ENCODE assay signal across 31 cellular contexts in the genomic region with DNA sequence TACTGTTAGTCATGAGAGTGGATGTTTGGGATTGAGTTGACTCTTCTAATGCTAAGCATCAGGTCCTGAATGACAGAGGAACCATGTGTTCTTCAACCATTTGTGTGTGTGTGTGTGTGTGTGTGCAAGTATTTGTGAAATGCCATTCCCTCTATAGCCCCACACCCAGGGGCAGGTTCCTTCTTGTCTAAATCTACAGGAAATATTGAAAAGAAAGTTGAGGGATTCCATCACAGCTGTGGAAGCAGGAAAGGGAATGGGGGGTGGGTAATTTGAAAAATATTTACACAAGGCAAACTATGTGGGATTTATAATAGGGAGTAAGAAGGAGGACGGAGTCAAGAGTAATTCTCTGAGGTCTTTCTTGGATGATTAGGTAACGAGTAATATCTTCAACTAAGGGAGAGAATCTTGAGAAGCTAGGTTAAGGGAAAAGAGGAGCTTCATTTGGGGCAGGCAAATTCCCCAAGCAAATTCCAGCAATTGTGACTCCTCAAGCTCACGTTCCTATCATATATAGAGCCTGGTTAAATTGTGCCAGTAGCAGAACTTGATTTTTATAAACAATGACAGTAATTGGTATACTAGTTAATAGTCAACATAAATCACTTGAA.
DNase-seq lines count a peak whose midpoint lies in the region; ATAC-seq and TF ChIP-seq lines count a peak whose summit lies in the region.
"Had no signal": no experiment of that assay in that cellular context is flagged by ENCODE, and none has a peak within 500 bp of the region (broad histone marks: within the 10 kb centered on the region; RNA-seq: fewer than 3 reads in every experiment).

No MANE protein-coding gene starts in this region.

- DNase-seq in SK-N-SH: no peak
- no peak for DNase-seq in RWPE2 (ENCODE audit: low spot score)
- peak; percentile 95 to 96 for DNase-seq in foreskin keratinocyte
- DNase-seq in thyroid gland: no peak
- no peak for DNase-seq in NCI-H2171 (lab: John Stamatoyannopoulos, UW)
- no peak for DNase-seq in activated T-helper 2 cell treated with anti-CD3 and anti-CD28 coated beads, Interferon-gamma antibody, Interleukin-2, Interleukin-4, amounts not matched to agents 10 μg/mL and 5 μg/mL and 100 μg/mL, durations not matched to agents 14 hours and 24 hours and 36 hours (ENCODE audit: low spot score)
- DNase-seq: activated B cell treated with CpG ODN at 0.5 μM for 24 hours; activated CD4-positive, alpha-beta T cell treated with anti-CD3 and anti-CD28 coated beads, Interleukin-2, amount 50 U/mL, for 1 hour; activated CD8-positive, alpha-beta memory T cell treated with anti-CD3 and anti-CD28 coated beads, Interleukin-2, amount 10 ng/mL, durations not matched to agents 7 days and 5 days; activated naive CD4-positive, alpha-beta T cell treated with anti-CD3 and anti-CD28 coated beads, Interleukin-2, amount 10 ng/mL, durations not matched to agents 7 days and 5 days; activated T-cell treated with anti-CD3 and anti-CD28 coated beads, Interleukin-2, amount 50 U/mL, for 48 hours; AML-193; brain microvascular endothelial cell; CD8-positive, alpha-beta T cell; effector CD4-positive, alpha-beta T cell; immature natural killer cell; left lung; naive B cell; NCI-H526 treated with DMSO at 0.1 percent for 48 hours; nucleus accumbens; SHP77 treated with DMSO at 0.1 percent for 48 hours; small intestine had no signal

- no peaks in the 10 kb centered on the region for H3K36me3 Mint-ChIP-seq in activated T-helper 2 cell treated with anti-CD3 and anti-CD28 coated beads, Interferon-gamma antibody, Interleukin-2, Interleukin-4, amounts not matched to agents 10 μg/mL and 5 μg/mL and 100 μg/mL, durations not matched to agents 14 hours and 24 hours and 36 hours (ENCODE audit: low read depth)
- H3K36me3 Mint-ChIP-seq: activated CD8-positive, alpha-beta memory T cell treated with anti-CD3 and anti-CD28 coated beads, Interleukin-2, amount 10 ng/mL, durations not matched to agents 7 days and 5 days; activated naive CD4-positive, alpha-beta T cell treated with anti-CD3 and anti-CD28 coated beads, Interleukin-2, amount 10 ng/mL, durations not matched to agents 7 days and 5 days; CD8-positive, alpha-beta T cell; immature natural killer cell; naive B cell had no signal

- intact Hi-C loops in thyroid gland (cut with DNase I): no loop called here
- intact Hi-C loops in activated T-helper 2 cell treated with anti-CD3 and anti-CD28 coated beads, Interferon-gamma antibody, Interleukin-2, Interleukin-4, amounts not matched to agents 10 μg/mL and 5 μg/mL and 100 μg/mL, durations not matched to agents 14 hours and 24 hours and 36 hours (cut with micrococcal nuclease): no loop called here

- H3K4me2 ChIP-seq in SK-N-SH: no peak overlapping the region
- H3K4me2 ChIP-seq: hepatocyte, KMS-11 had no signal

- no peaks in the 10 kb centered on the region for H3K27me3 Mint-ChIP-seq in activated T-helper 2 cell treated with anti-CD3 and anti-CD28 coated beads, Interferon-gamma antibody, Interleukin-2, Interleukin-4, amounts not matched to agents 10 μg/mL and 5 μg/mL and 100 μg/mL, durations not matched to agents 14 hours and 24 hours and 36 hours (ENCODE audit: low read depth)
- H3K27me3 Mint-ChIP-seq: activated B cell treated with CpG ODN at 0.5 μM for 24 hours; activated CD8-positive, alpha-beta memory T cell treated with anti-CD3 and anti-CD28 coated beads, Interleukin-2, amount 10 ng/mL, durations not matched to agents 7 days and 5 days; activated naive CD4-positive, alpha-beta T cell treated with anti-CD3 and anti-CD28 coated beads, Interleukin-2, amount 10 ng/mL, durations not matched to agents 7 days and 5 days; stimulated activated naive CD8-positive, alpha-beta T cell treated with anti-CD3 and anti-CD28 coated beads, Interleukin-15, Interleukin-2, amounts not matched to agents 100 ng/mL and 50 ng/mL, for 24 hours had no signal

- H3K36me3 ChIP-seq in SK-N-SH (replicated peaks in 1 of 2; ENCODE audit: control insufficient read depth in 1 of 2, insufficient read depth in 2 of 2, low read length in 1 of 2): no peaks in the 10 kb centered on the region
- no peaks in the 10 kb centered on the region for H3K36me3 ChIP-seq in RWPE2 (ENCODE audit: low read depth)
- H3K36me3 ChIP-seq in thyroid gland: no peaks in the 10 kb centered on the region
- H3K36me3 ChIP-seq: brain microvascular endothelial cell, HAP-1, left lung, thoracic aorta, vagina had no signal

- CTCF ChIA-PET in SK-N-SH (lab: Yijun Ruan, JAX): interaction anchor here (0.7 to 1.1 kb wide), 2 partner anchors 18 to 1123 kb away, joined by 3 read pairs; no protein-coding TSS in a partner anchor

- no peak for TF ChIP-seq RAD21 in SK-N-SH (IDR thresholded peaks at IDR 0.05; ENCODE audit: low read length)

- H3K4me1 Mint-ChIP-seq in activated T-helper 2 cell treated with anti-CD3 and anti-CD28 coated beads, Interferon-gamma antibody, Interleukin-2, Interleukin-4, amounts not matched to agents 10 μg/mL and 5 μg/mL and 100 μg/mL, durations not matched to agents 14 hours and 24 hours and 36 hours (ENCODE audit: low read depth): peaks cover 22% of the 10 kb centered on the region
- H3K4me1 Mint-ChIP-seq: immature natural killer cell had no signal

- no peaks in the 10 kb centered on the region for H3K9me2 ChIP-seq in SK-N-SH

- H3K9ac ChIP-seq in SK-N-SH: no peak overlapping the region
- H3K9ac ChIP-seq: KMS-11 had no signal

- H3K9me3 ChIP-seq in SK-N-SH (no peaks in the 10 kb centered on the region), RWPE2 (ENCODE audit: severe bottlenecking) (no peaks in the 10 kb centered on the region), thyroid gland (no peaks in the 10 kb centered on the region)
- H3K9me3 ChIP-seq: HAP-1, left lung, thoracic aorta, vagina had no signal

- POLR2A ChIA-PET in SK-N-SH (lab: Yijun Ruan, JAX): no interaction called here

- H3K4me1 ChIP-seq in SK-N-SH (ENCODE audit: control insufficient read depth in 1 of 2, insufficient read depth in 2 of 2, low read depth in 1 of 2, low read length in 1 of 2) (no peaks in the 10 kb centered on the region; a peak in 1 of 4 replicates), RWPE2 (ENCODE audit: insufficient read depth, poor library complexity, severe bottlenecking) (peaks cover 30% of the 10 kb centered on the region), foreskin keratinocyte (peaks cover 26% of the 10 kb centered on the region), thyroid gland (peaks cover 23% of the 10 kb centered on the region in 2 donors)

- 44% methylated on average over 3 of the region's 3 CpGs for WGBS in SK-N-SH (ENCODE audit: low lambda C conversion rate)
- 82 to 85% methylated on average over 3 of the region's 3 CpGs for WGBS in thyroid gland, 2 donors

- H3K79me2 ChIP-seq in SK-N-SH (ENCODE audit: insufficient read depth): no peaks in the 10 kb centered on the region
- H3K79me2 ChIP-seq: hepatocyte had no signal

- no peak for TF ChIP-seq EP300 in SK-N-SH (IDR thresholded peaks at IDR 0.05; ENCODE audit: borderline replicate concordance in 1 of 2, low read depth in 1 of 2, low read length in 1 of 2)

- no peak overlapping the region for H3K27ac Mint-ChIP-seq in activated T-helper 2 cell treated with anti-CD3 and anti-CD28 coated beads, Interferon-gamma antibody, Interleukin-2, Interleukin-4, amounts not matched to agents 10 μg/mL and 5 μg/mL and 100 μg/mL, durations not matched to agents 14 hours and 24 hours and 36 hours
- H3K27ac Mint-ChIP-seq: activated B cell treated with CpG ODN at 0.5 μM for 24 hours; activated CD8-positive, alpha-beta memory T cell treated with anti-CD3 and anti-CD28 coated beads, Interleukin-2, amount 10 ng/mL, durations not matched to agents 7 days and 5 days; activated naive CD4-positive, alpha-beta T cell treated with anti-CD3 and anti-CD28 coated beads, Interleukin-2, amount 10 ng/mL, durations not matched to agents 7 days and 5 days; CD8-positive, alpha-beta T cell; immature natural killer cell; stimulated activated naive CD8-positive, alpha-beta T cell treated with anti-CD3 and anti-CD28 coated beads, Interleukin-15, Interleukin-2, amounts not matched to agents 100 ng/mL and 50 ng/mL, for 24 hours had no signal

- ATAC-seq in SK-N-SH treated with all-trans-retinoic acid at 6 μM for 48 hours (peak; percentile 14; the same call in 1 of the 3 replicates), RWPE2 (ENCODE audit: low read depth) (peak; percentile 25), foreskin keratinocyte (no peak), HG02970 (IDR thresholded peaks at IDR 0.05; ENCODE audit: low FRiP score, unreplicated experiment) (no peak)
- ATAC-seq: activated CD8-positive, alpha-beta memory T cell treated with anti-CD3 and anti-CD28 coated beads, Interleukin-2, amount 10 ng/mL, durations not matched to agents 7 days and 5 days; CD8-positive, alpha-beta T cell; left lung had no signal

- TF ChIP-seq POLR2A in thyroid gland (IDR thresholded peaks at IDR 0.05): no peak

- no peaks in the 10 kb centered on the region for H3K27me3 ChIP-seq in SK-N-SH (ENCODE audit: insufficient read depth)
- no peaks in the 10 kb centered on the region for H3K27me3 ChIP-seq in RWPE2 (ENCODE audit: insufficient read depth, poor library complexity, severe bottlenecking)
- H3K27me3 ChIP-seq in foreskin keratinocyte: no peaks in the 10 kb centered on the region
- no peaks in the 10 kb centered on the region for H3K27me3 ChIP-seq in thyroid gland
- H3K27me3 ChIP-seq: brain microvascular endothelial cell, hepatocyte, left lung, vagina had no signal

- no peak overlapping the region for H3K4me3 Mint-ChIP-seq in activated T-helper 2 cell treated with anti-CD3 and anti-CD28 coated beads, Interferon-gamma antibody, Interleukin-2, Interleukin-4, amounts not matched to agents 10 μg/mL and 5 μg/mL and 100 μg/mL, durations not matched to agents 14 hours and 24 hours and 36 hours (ENCODE audit: low read depth)
- H3K4me3 Mint-ChIP-seq: activated B cell treated with CpG ODN at 0.5 μM for 24 hours; activated CD8-positive, alpha-beta memory T cell treated with anti-CD3 and anti-CD28 coated beads, Interleukin-2, amount 10 ng/mL, durations not matched to agents 7 days and 5 days; activated naive CD4-positive, alpha-beta T cell treated with anti-CD3 and anti-CD28 coated beads, Interleukin-2, amount 10 ng/mL, durations not matched to agents 7 days and 5 days; CD8-positive, alpha-beta T cell; immature natural killer cell; naive B cell; stimulated activated naive CD8-positive, alpha-beta T cell treated with anti-CD3 and anti-CD28 coated beads, Interleukin-15, Interleukin-2, amounts not matched to agents 100 ng/mL and 50 ng/mL, for 24 hours had no signal

- H3K27ac ChIP-seq in SK-N-SH (ENCODE audit: low read depth in 2 of 2, low read length in 1 of 2): peak overlapping the region in 1 of 2 experiments; percentile 53; a peak in 2 of 4 replicates
- peak overlapping the region; percentile 59 for H3K27ac ChIP-seq in RWPE2 (ENCODE audit: poor library complexity, severe bottlenecking)
- peak overlapping the region; percentile 77 for H3K27ac ChIP-seq in foreskin keratinocyte
- peak overlapping the region in 2 of 3 donors; percentile 24 to 41 for H3K27ac ChIP-seq in thyroid gland
- H3K27ac ChIP-seq: 22Rv1, brain microvascular endothelial cell, hepatocyte, KMS-11, left lung, thoracic aorta, vagina had no signal

- H3F3A ChIP-seq in SK-N-SH (replicated peaks; ENCODE audit: insufficient read depth): peaks cover 11% of the 10 kb centered on the region

- H2AFZ ChIP-seq in SK-N-SH (ENCODE audit: low read depth): no peak overlapping the region
- H2AFZ ChIP-seq: hepatocyte had no signal

- H4K20me1 ChIP-seq in SK-N-SH (ENCODE audit: insufficient read depth): no peaks in the 10 kb centered on the region

- no peak for TF ChIP-seq CTCF in SK-N-SH (IDR thresholded peaks at IDR 0.05)
- TF ChIP-seq CTCF in RWPE2 (IDR thresholded peaks at IDR 0.05; ENCODE audit: poor library complexity, severe bottlenecking): no peak
- no peak for TF ChIP-seq CTCF in foreskin keratinocyte (conservative IDR thresholded peaks at IDR 0.05)
- no peak for TF ChIP-seq CTCF in thyroid gland (IDR thresholded peaks at IDR 0.05)

- H3K4me3 ChIP-seq in SK-N-SH (ENCODE audit: low read depth in 2 of 2, low read length in 1 of 2) (no peak overlapping the region), RWPE2 (ENCODE audit: severe bottlenecking) (no peak overlapping the region), thyroid gland (replicated peaks in 1 of 3) (no peak overlapping the region)
- H3K4me3 ChIP-seq: HAP-1, hepatocyte, left lung, thoracic aorta, vagina had no signal

- H3K9me3 Mint-ChIP-seq in activated T-helper 2 cell treated with anti-CD3 and anti-CD28 coated beads, Interferon-gamma antibody, Interleukin-2, Interleukin-4, amounts not matched to agents 10 μg/mL and 5 μg/mL and 100 μg/mL, durations not matched to agents 14 hours and 24 hours and 36 hours: no peaks in the 10 kb centered on the region
- H3K9me3 Mint-ChIP-seq: activated B cell treated with CpG ODN at 0.5 μM for 24 hours; activated naive CD4-positive, alpha-beta T cell treated with anti-CD3 and anti-CD28 coated beads, Interleukin-2, amount 10 ng/mL, durations not matched to agents 7 days and 5 days; CD8-positive, alpha-beta T cell; immature natural killer cell; stimulated activated naive CD8-positive, alpha-beta T cell treated with anti-CD3 and anti-CD28 coated beads, Interleukin-15, Interleukin-2, amounts not matched to agents 100 ng/mL and 50 ng/mL, for 24 hours had no signal

Comparison
In these comparisons a context has a peak if more than half of its experiments do, and no peak if none do; other contexts are left out.
1. ATAC-seq: peak in SK-N-SH treated with all-trans-retinoic acid at 6 μM for 48 hours (single experiment) and RWPE2 (single experiment); none in foreskin keratinocyte (single experiment) and HG02970 (single experiment).
2. DNase-seq: peak in foreskin keratinocyte (2 of 2); none in SK-N-SH (single experiment), RWPE2 (single experiment), thyroid gland (0 of 2), NCI-H2171 (single experiment) and activated T-helper 2 cell treated with anti-CD3 and anti-CD28 coated beads, Interferon-gamma antibody, Interleukin-2, Interleukin-4, amounts not matched to agents 10 μg/mL and 5 μg/mL and 100 μg/mL, durations not matched to agents 14 hours and 24 hours and 36 hours (single experiment).